ENCODE assay signal across 8 cellular contexts in the genomic region with DNA sequence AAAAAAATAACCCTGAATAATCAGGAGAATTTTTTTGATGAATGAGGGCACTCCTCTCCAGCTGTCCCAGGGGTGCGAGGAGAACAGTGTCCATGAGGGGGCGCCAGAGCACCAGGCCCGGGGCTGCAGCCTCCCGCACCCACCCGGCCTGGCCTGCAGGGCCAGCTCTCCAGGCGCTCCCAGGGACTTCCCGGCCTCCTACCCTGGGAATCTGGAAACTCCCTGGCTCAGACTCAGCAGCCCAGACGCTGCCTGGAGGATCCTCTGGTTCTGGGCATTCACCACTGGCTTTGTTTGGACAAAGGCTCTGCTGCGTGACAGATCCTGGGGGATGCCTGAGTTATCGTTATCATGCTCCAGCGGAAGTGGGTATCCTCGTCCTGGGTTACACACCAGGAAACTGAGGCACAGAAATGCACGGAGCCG. TPM values are rescaled to one million over a fixed set of nuclear protein-coding genes. Genes with fewer than 3 reads are reported as not detected.
DNase-seq lines count a peak whose midpoint lies in the region; ATAC-seq and TF ChIP-seq lines count a peak whose summit lies in the region.

No MANE protein-coding gene starts in this region.

- no peaks in the 10 kb centered on the region for H3K27me3 Mint-ChIP-seq in MCF 10A (ENCODE audit: insufficient read depth, unreplicated experiment)

- peaks cover 5% of the 10 kb centered on the region for H3K9me3 ChIP-seq in WERI-Rb-1 (ENCODE audit: severe bottlenecking)

- ATAC-seq in HG03108 (IDR thresholded peaks at IDR 0.05; ENCODE audit: unreplicated experiment) = no peak
- ATAC-seq in HG03439 (IDR thresholded peaks at IDR 0.05; ENCODE audit: unreplicated experiment) = no peak

- peaks cover 10% of the 10 kb centered on the region for H3K4me1 Mint-ChIP-seq in MCF 10A (ENCODE audit: insufficient read depth, unreplicated experiment)

- CTCF ChIA-PET in MCF 10A (lab: Yijun Ruan, JAX) = interaction anchor here (0.6 to 13.5 kb wide), 42 partner anchors 10 to 635 kb away, joined by 3 to 234 read pairs (median 4); a partner anchor contains a TSS

- POLR2A ChIA-PET in MCF 10A (lab: Yijun Ruan, JAX) = no interaction called here

- DNase-seq in GDM1 (lab: John Stamatoyannopoulos, UW) (peak; percentile 12), NCI-H1048 (lab: John Stamatoyannopoulos, UW) (peak; percentile 56), WERI-Rb-1 (peak; percentile 81), MCF 10A (ENCODE audit: unreplicated experiment) (peak; percentile 84), iPS-NIHi7 (ENCODE audit: extremely low spot score) (peak; percentile 97)

- intact Hi-C loops in MCF 10A (cut with micrococcal nuclease) = loop anchor here (1.0 to 5.0 kb wide), 5 partner anchors 81 to 694 kb away; no protein-coding TSS in a partner anchor

- H3K4me3 ChIP-seq in WERI-Rb-1 (ENCODE audit: low read depth, low read length) (no peak overlapping the region), skin epidermis (no peak overlapping the region)

- peaks cover 39% of the 10 kb centered on the region for H3K36me3 ChIP-seq in WERI-Rb-1

- no peaks in the 10 kb centered on the region for H3K27me3 ChIP-seq in WERI-Rb-1 (ENCODE audit: insufficient read depth, low read depth, severe bottlenecking)

- H3K36me3 Mint-ChIP-seq in MCF 10A (ENCODE audit: insufficient read depth, unreplicated experiment) = peaks cover 13% of the 10 kb centered on the region

- BruUV-seq in MCF 10A (replicated peaks; lab: Mats Ljungman, UMichigan) = no TSS peak

- H3K27ac ChIP-seq in WERI-Rb-1 = no peak overlapping the region
- H3K27ac ChIP-seq in skin epidermis = peak overlapping the region in 12 of 21 experiments; percentile 13 to 72 (median 44)

- no peak overlapping the region for H3K27ac Mint-ChIP-seq in MCF 10A (ENCODE audit: low read depth, unreplicated experiment)

- no peak overlapping the region for H3K4me3 Mint-ChIP-seq in MCF 10A (ENCODE audit: unreplicated experiment)

- TF ChIP-seq CTCF in WERI-Rb-1 (IDR thresholded peaks at IDR 0.05; ENCODE audit: low read depth, low read length) = peak; percentile 89
- TF ChIP-seq CTCF in MCF 10A (IDR thresholded peaks at IDR 0.05; ENCODE audit: unreplicated experiment) = peak; percentile 94

- no peaks in the 10 kb centered on the region for H3K9me3 Mint-ChIP-seq in MCF 10A (ENCODE audit: unreplicated experiment)

RNA-seq across cellular contexts. Expression of a gene that starts 31.0 kb away (rescaled TPM):
- total RNA-seq in MCF 10A (2022) = 26.2 and 35.0 TPM in 2 replicates

RNA-seq across cellular contexts. Expression of a gene that starts 50.0 kb away (rescaled TPM):
- 1.9 and 2.5 TPM in 2 replicates for total RNA-seq in MCF 10A (2022)

Comparison
In these comparisons a context has a peak if more than half of its experiments do, and no peak if none do; other contexts are left out.
1. DNase-seq: peak in every context shown above with its lines; median percentile 97 in iPS-NIHi7; 84 in MCF 10A; 81 in WERI-Rb-1; 56 in NCI-H1048; 12 in GDM1.